ENCODE assay signal across 8 cellular contexts in genomic region chr17:74211929-74212261, GRCh38. TPM values are rescaled to one million over a fixed set of nuclear protein-coding genes. Genes with fewer than 3 reads are reported as not detected.
DNase-seq lines count a peak whose midpoint lies in the region; ATAC-seq and TF ChIP-seq lines count a peak whose summit lies in the region.

No MANE protein-coding gene starts in this region.

- no peaks in the 10 kb centered on the region for H3K9me3 ChIP-seq in esophagus (ENCODE audit: control insufficient read depth in 2 of 2, insufficient read depth in 1 of 2, low read depth in 1 of 2, low read length in 1 of 2)
- no peaks in the 10 kb centered on the region for H3K9me3 ChIP-seq in trophoblast cell (ENCODE audit: insufficient read depth, low read depth, low read length)

- H2AK5ac ChIP-seq in trophoblast cell (ENCODE audit: low read length): peak overlapping the region; percentile 10

- H3K27ac ChIP-seq in esophagus (ENCODE audit: low read depth in 2 of 2, low read length in 1 of 2) (no peak overlapping the region), trophoblast cell (ENCODE audit: low read depth, low read length) (peak overlapping the region; percentile 96)

- peaks cover 28% of the 10 kb centered on the region for H3K79me1 ChIP-seq in trophoblast cell (ENCODE audit: low read length)

- H2BK120ac ChIP-seq in trophoblast cell (ENCODE audit: insufficient read depth, low read length, poor library complexity): peak overlapping the region; percentile 60

- H3K36me3 ChIP-seq in esophagus (ENCODE audit: control insufficient read depth in 2 of 2, insufficient read depth in 2 of 2, low read length in 1 of 2): peaks cover 0 to 20% of the 10 kb centered on the region in 2 donors
- H3K36me3 ChIP-seq in trophoblast cell (ENCODE audit: control insufficient read depth in 1 of 2, insufficient read depth in 2 of 2, low read length in 2 of 2): peaks cover 18 to 28% of the 10 kb centered on the region in 2 experiments

- peak overlapping the region; percentile 55 for H2BK12ac ChIP-seq in trophoblast cell (ENCODE audit: low read length)

- no peak overlapping the region for H2AFZ ChIP-seq in trophoblast cell (ENCODE audit: insufficient read depth, low read length, poor library complexity)

- peak overlapping the region; percentile 91 for H4K91ac ChIP-seq in trophoblast cell (ENCODE audit: low read depth, low read length)

- H3K14ac ChIP-seq in trophoblast cell (ENCODE audit: low read length): peak overlapping the region; percentile 74

- H3K4me3 ChIP-seq in esophagus (ENCODE audit: low read depth in 1 of 2, low read length in 2 of 2) (peak overlapping the region; percentile 44 to 57), trophoblast cell (ENCODE audit: low read depth, low read length) (peak overlapping the region; percentile 62)

- H3K4ac ChIP-seq in trophoblast cell (ENCODE audit: low read depth, low read length): peak overlapping the region; percentile 39

- no peaks in the 10 kb centered on the region for H3K27me3 ChIP-seq in esophagus (ENCODE audit: control insufficient read depth in 1 of 2, insufficient read depth in 2 of 2, low read length in 2 of 2)
- H3K27me3 ChIP-seq in trophoblast cell (ENCODE audit: insufficient read depth, low read length): no peaks in the 10 kb centered on the region

- H2BK5ac ChIP-seq in trophoblast cell (ENCODE audit: low read depth, low read length, poor library complexity): peak overlapping the region; percentile 86

- H3K4me2 ChIP-seq in trophoblast cell (ENCODE audit: low read length): peak overlapping the region; percentile 59

- TF ChIP-seq CTCF in GM10248 (IDR thresholded peaks at IDR 0.05; ENCODE audit: control extremely low read depth, extremely low read depth, low read depth, missing control alignments): no peak

- no peak overlapping the region for H3K9ac ChIP-seq in trophoblast cell (ENCODE audit: low read length)

- WGBS in esophagus, 2 donors: 27 to 29% methylated on average over 12 of the region's 12 CpGs
- whole genome bisulfite sequencing in trophoblast cell (ENCODE audit: extremely low coverage, insufficient coverage, insufficient read length): no CpG with 5 or more reads among the region's 12 CpGs

- H4K8ac ChIP-seq in trophoblast cell (ENCODE audit: low read depth, low read length): peak overlapping the region; percentile 31

- H3K4me1 ChIP-seq in esophagus (ENCODE audit: control insufficient read depth in 2 of 2, insufficient read depth in 2 of 2, low read length in 1 of 2) (peaks cover 9 to 11% of the 10 kb centered on the region in 2 donors), trophoblast cell (ENCODE audit: control insufficient read depth in 1 of 2, insufficient read depth in 2 of 2, low read length in 2 of 2) (peaks cover 34 to 47% of the 10 kb centered on the region in 2 experiments)

- DNase-seq in ELR (ENCODE audit: low read depth) (peak; percentile 48), RPMI8226 (peak; percentile 35), trophoblast cell (no peak), NCI-H69 (lab: John Stamatoyannopoulos, UW) (no peak), GM10248 (ENCODE audit: extremely low spot score) (no peak)

- CTCF ChIA-PET in GM10248 (lab: Yijun Ruan, JAX): interaction anchor here (0.9 to 1.9 kb wide), 7 partner anchors 8 to 139 kb away, joined by 3 to 8 read pairs (median 4); partner anchors contain the start of gene RPL38

- H3K18ac ChIP-seq in trophoblast cell (ENCODE audit: low read length): peak overlapping the region; percentile 31

- ATAC-seq in GM18907 (IDR thresholded peaks at IDR 0.05; ENCODE audit: unreplicated experiment) (no peak), GM21529 (IDR thresholded peaks at IDR 0.05; ENCODE audit: unreplicated experiment) (no peak)

- H4K12ac ChIP-seq in trophoblast cell (ENCODE audit: low read depth, low read length): no peak overlapping the region

- peaks cover 3% of the 10 kb centered on the region for H3K79me2 ChIP-seq in trophoblast cell (ENCODE audit: control insufficient read depth, insufficient read depth, low read length, poor library complexity)

- POLR2A ChIA-PET in GM10248 (lab: Yijun Ruan, JAX): interaction anchor here (0.8 kb wide), 1 partner anchor 9 kb away, joined by 3 read pairs; the partner anchor contains the start of gene RPL38

- H3K23ac ChIP-seq in trophoblast cell (ENCODE audit: low read length): no peak overlapping the region

RNA-seq across cellular contexts. Expression of gene TTYH2, which starts 1.5 kb away (rescaled TPM):
- polyA plus RNA-seq in esophagus: under 1 TPM; 0.67 to 0.82 TPM
- 2.8 and 3.0 TPM in 2 replicates for polyA plus RNA-seq in trophoblast cell (2013)

RNA-seq across cellular contexts. Expression of gene RPL38, which starts 8.4 kb away (rescaled TPM):
- 1,000 to 10,000 TPM; 1,223 to 1,349 TPM for polyA plus RNA-seq in esophagus
- 3,156 and 3,255 TPM in 2 replicates for polyA plus RNA-seq in trophoblast cell (2013)

Comparison
In these comparisons a context has a peak if more than half of its experiments do, and no peak if none do; other contexts are left out.
1. DNase-seq: peak in ELR (single experiment) and RPMI8226 (single experiment); none in trophoblast cell (0 of 2), NCI-H69 (single experiment) and GM10248 (single experiment).